Comparison of ENCODE assay signal across 9 cellular contexts in genomic region chr1:208047476-208047934, GRCh38.
DNase-seq lines count a peak whose midpoint lies in the region; ATAC-seq and TF ChIP-seq lines count a peak whose summit lies in the region.
"Had no signal": no experiment of that assay in that cellular context is flagged by ENCODE, and none has a peak within 500 bp of the region (broad histone marks: within the 10 kb centered on the region; RNA-seq: fewer than 3 reads in every experiment).

No MANE protein-coding gene starts in this region.

- TF ChIP-seq CTCF in IMR-90 (conservative IDR thresholded peaks at IDR 0.05; ENCODE audit: low read depth, low read length) = no peak
- no peak for TF ChIP-seq CTCF in liver (IDR thresholded peaks at IDR 0.05; ENCODE audit: low read depth, low read length, missing input control)

- H2BK5ac ChIP-seq in IMR-90 (ENCODE audit: low read depth, low read length, poor library complexity, severe bottlenecking) = no peak overlapping the region

- H2AFZ ChIP-seq in IMR-90 (replicated peaks; ENCODE audit: low read length, poor library complexity) = peak overlapping the region; percentile 84

- H3K23ac ChIP-seq in IMR-90 (ENCODE audit: low read depth, low read length) = peak overlapping the region; percentile 3; the same call in 1 of the 2 replicates

- TF ChIP-seq RAD21 in IMR-90 (IDR thresholded peaks at IDR 0.05; ENCODE audit: low read length) = no peak
- TF ChIP-seq RAD21 in liver (IDR thresholded peaks at IDR 0.05) = no peak

- no TSS peak for BruUV-seq in IMR-90 (replicated peaks; lab: Mats Ljungman, UMichigan)

- CTCF ChIA-PET in IMR-90 (lab: Yijun Ruan, JAX) = interaction anchor here (0.9 kb wide), 1 partner anchor 25 kb away, joined by 5 read pairs; no protein-coding TSS in a partner anchor

- H3K4me3 ChIP-seq in IMR-90 (ENCODE audit: insufficient read depth, low read depth, low read length) (no peak overlapping the region), liver (ENCODE audit: low read depth in 1 of 3, low read length in 3 of 3) (no peak overlapping the region), skin epidermis (no peak overlapping the region)
- H3K4me3 ChIP-seq: MG63 had no signal

- H3K79me1 ChIP-seq in IMR-90 (ENCODE audit: low read depth in 1 of 2, low read length in 2 of 2) = no peaks in the 10 kb centered on the region

- H3K9ac ChIP-seq in IMR-90 (ENCODE audit: low read depth, low read length) = no peak overlapping the region
- H3K9ac ChIP-seq in liver (ENCODE audit: low read depth in 1 of 2, low read length in 2 of 2) = no peak overlapping the region

- H3K18ac ChIP-seq in IMR-90 (ENCODE audit: low read depth, low read length) = no peak overlapping the region

- no peaks in the 10 kb centered on the region for H3K27me3 ChIP-seq in IMR-90 (ENCODE audit: control insufficient read depth, insufficient read depth, low read length)
- H3K27me3 ChIP-seq in liver (ENCODE audit: control insufficient read depth in 4 of 4, insufficient read depth in 4 of 4, low read length in 3 of 4) = no peaks in the 10 kb centered on the region
- H3K27me3 ChIP-seq: MG63 had no signal

- in situ Hi-C loops in IMR-90 (cut with MboI; ENCODE audit: low sequenced_read_pairs) = no loop called here

- ATAC-seq in IMR-90 (ENCODE audit: low read depth) = peak; percentile 58
- no peak for ATAC-seq in HG02981 (IDR thresholded peaks at IDR 0.05; ENCODE audit: unreplicated experiment)

- no peak overlapping the region for H4K5ac ChIP-seq in IMR-90 (ENCODE audit: low read depth, low read length)

- peak overlapping the region; percentile 50 for H2AK9ac ChIP-seq in IMR-90 (replicated peaks; ENCODE audit: low read depth, low read length, poor library complexity)

- no peak for TF ChIP-seq POLR2A in IMR-90 (IDR thresholded peaks at IDR 0.05; ENCODE audit: low read depth, low read length)

- H3K36me3 ChIP-seq in IMR-90 (ENCODE audit: control insufficient read depth, insufficient read depth, low read length) = no peaks in the 10 kb centered on the region
- H3K36me3 ChIP-seq in liver (ENCODE audit: control insufficient read depth in 4 of 4, insufficient read depth in 3 of 4, low read depth in 1 of 4, low read length in 3 of 4) = peaks cover 0 to 24% (median 11%) of the 10 kb centered on the region in 4 donors
- H3K36me3 ChIP-seq: MG63 had no signal

- H3K9me1 ChIP-seq in IMR-90 (ENCODE audit: insufficient read depth, low read length) = 0 out of 2 replicates have a peak, but pooled peaks cover 3% of the 10 kb centered on the region

- no peak overlapping the region for H3K4me2 ChIP-seq in IMR-90 (ENCODE audit: low read depth, low read length)

- H2BK15ac ChIP-seq in IMR-90 (ENCODE audit: low read depth, low read length) = no peak overlapping the region

- no peak overlapping the region; the same call in 1 of the 2 replicates for H2BK120ac ChIP-seq in IMR-90 (ENCODE audit: low read depth, low read length)

- H3K4ac ChIP-seq in IMR-90 (ENCODE audit: low read depth, low read length) = no peak overlapping the region; the same call in 1 of the 2 replicates

- H3K9me3 ChIP-seq in IMR-90 (ENCODE audit: control insufficient read depth, insufficient read depth, low read length) (no peaks in the 10 kb centered on the region), liver (ENCODE audit: control insufficient read depth in 4 of 4, low read length in 3 of 4) (no peaks in the 10 kb centered on the region)
- H3K9me3 ChIP-seq: MG63 had no signal

- H3K56ac ChIP-seq in IMR-90 (ENCODE audit: extremely low read depth, insufficient read depth, low read length) = no peak overlapping the region

- H4K91ac ChIP-seq in IMR-90 (ENCODE audit: insufficient read depth, low read depth, low read length) = no peak overlapping the region

- H3K4me1 ChIP-seq in IMR-90 (ENCODE audit: control insufficient read depth, insufficient read depth, low read length) (peaks cover 8% of the 10 kb centered on the region), liver (ENCODE audit: control insufficient read depth in 4 of 4, insufficient read depth in 4 of 4, low read length in 3 of 4) (peaks cover 0 to 13% (median 11%) of the 10 kb centered on the region in 4 donors)

- peak overlapping the region; percentile 28; the same call in 1 of the 2 replicates for H3K27ac ChIP-seq in IMR-90 (ENCODE audit: insufficient read depth, low read length)
- no peak overlapping the region for H3K27ac ChIP-seq in epithelial cell of prostate
- peak overlapping the region in 1 of 2 donors; percentile 31 for H3K27ac ChIP-seq in liver (ENCODE audit: low read depth in 1 of 2, low read length in 2 of 2)
- H3K27ac ChIP-seq in skin epidermis = peak overlapping the region in 16 of 21 experiments; percentile 13 to 88 (median 62)

- intact Hi-C loops in IMR-90 (cut with micrococcal nuclease) = no loop called here

- H4K8ac ChIP-seq in IMR-90 (ENCODE audit: low read depth in 2 of 2, low read length in 2 of 2) = 0 out of 4 replicates have a peak overlapping the region, but pooled peaks of 1 of the 2 experiments have one; percentile 19

- H2BK20ac ChIP-seq in IMR-90 (ENCODE audit: low read depth, low read length) = 0 out of 2 replicates have a peak overlapping the region, but pooled peaks have one; percentile 16

- no CpG with 5 or more reads among the region's 6 CpGs for WGBS in IMR-90 (ENCODE audit: extremely low coverage in 2 of 2, insufficient read length in 1 of 2), 2 experiments
- 67% methylated on average over 6 of the region's 6 CpGs for WGBS in liver

- no peaks in the 10 kb centered on the region for H4K20me1 ChIP-seq in IMR-90 (ENCODE audit: insufficient read depth, low read length)

- dilution Hi-C loops in IMR-90 (cut with HindIII; ENCODE audit: low sequenced_read_pairs, unreplicated experiment) = no loop called here

- POLR2A ChIA-PET in IMR-90 (lab: Charles Lee; ENCODE audit: unreplicated experiment) = interaction anchor here (0.6 kb wide), 1 partner anchor 66 kb away, joined by 4 read pairs; no protein-coding TSS in a partner anchor

- peak; percentile 43 for DNase-seq in IMR-90
- DNase-seq in epithelial cell of prostate (ENCODE audit: low read depth, low spot score) = peak; percentile 34
- DNase-seq in COR-L47 (lab: John Stamatoyannopoulos, UW) = no peak
- DNase-seq in NCI-H82 (lab: John Stamatoyannopoulos, UW) = no peak
- DNase-seq in middle frontal gyrus (ENCODE audit: extremely low spot score, low spot score) = no peak
- DNase-seq: MG63 had no signal

- H2AK5ac ChIP-seq in IMR-90 (ENCODE audit: low read depth, low read length) = no peak overlapping the region

- H3K14ac ChIP-seq in IMR-90 (replicated peaks; ENCODE audit: low read depth, low read length) = no peak overlapping the region; the same call in 1 of the 2 replicates

TF ChIP-seq in IMR-90, 13 proteins besides CTCF, POLR2A, EP300 and RAD21:
- TF ChIP-seq CHD1 (IDR thresholded peaks at IDR 0.05; ENCODE audit: low read depth, low read length) = no peak
- peak; percentile 40; the same call in 1 of the 2 replicates for TF ChIP-seq USF2 (IDR thresholded peaks at IDR 0.05; ENCODE audit: low read depth, low read length)

TF ChIP-seq in liver, 16 proteins besides CTCF, POLR2A, EP300 and RAD21:
- no peak for TF ChIP-seq TAF1 (conservative IDR thresholded peaks at IDR 0.05)
- peak; percentile 62 for TF ChIP-seq NR2F2 (IDR thresholded peaks at IDR 0.05)
- peak; percentile 42 for TF ChIP-seq SP1 (IDR thresholded peaks at IDR 0.05)
- TF ChIP-seq YY1 (IDR thresholded peaks at IDR 0.05) = no peak
TF ChIP-seq in liver: peak in this region for 2.

Comparison
In these comparisons a context has a peak if more than half of its experiments do, and no peak if none do; other contexts are left out.
1. DNase-seq: peak in IMR-90 (single experiment) and epithelial cell of prostate (single experiment); none in COR-L47 (single experiment), NCI-H82 (single experiment) and middle frontal gyrus (single experiment).